In genomic region chr11:35784699-35785098, GRCh38 we compare ENCODE assay signal across 13 cellular contexts.
A peak's percentile ranks its signal among the peaks of the same experiment; 100 is the strongest.
DNase-seq lines count a peak whose midpoint lies in the region; ATAC-seq and FAIRE-seq lines count a peak whose summit lies in the region.
"Had no signal": no experiment of that assay in that cellular context is flagged by ENCODE, and none has a peak within 500 bp of the region (broad histone marks: within the 10 kb centered on the region; RNA-seq: fewer than 3 reads in every experiment).

No MANE protein-coding gene starts in this region.

- no peak overlapping the region for H3K4me3 ChIP-seq in effector memory CD4-positive, alpha-beta T cell (ENCODE audit: insufficient read depth, low read depth, low read length, poor library complexity, severe bottlenecking)
- H3K4me3 ChIP-seq: GM23338 had no signal

- H3K9me3 ChIP-seq in effector memory CD4-positive, alpha-beta T cell (ENCODE audit: control insufficient read depth, low read length), result no peaks in the 10 kb centered on the region

- no peak for FAIRE-seq in RCC 7860 (lab: Jason Lieb, UNC)

- intact Hi-C loops in posterior vena cava (cut with DNase I), result loop anchor here in 1 of 2 donors (5.0 kb wide), 1 partner anchor 63 kb away; no protein-coding TSS in a partner anchor

- no peaks in the 10 kb centered on the region for H3K36me3 ChIP-seq in effector memory CD4-positive, alpha-beta T cell (ENCODE audit: control insufficient read depth, insufficient read depth, low read length)

- no peaks in the 10 kb centered on the region for H3K27me3 ChIP-seq in effector memory CD4-positive, alpha-beta T cell (replicated peaks; ENCODE audit: control insufficient read depth, insufficient read depth, low read length, poor library complexity, severe bottlenecking)

- no peak overlapping the region for H3K27ac ChIP-seq in effector memory CD4-positive, alpha-beta T cell (ENCODE audit: insufficient read depth, low read length, poor library complexity, severe bottlenecking)

- ATAC-seq in GM18498 (IDR thresholded peaks at IDR 0.05; ENCODE audit: unreplicated experiment) (peak; percentile 55), GM18909 (IDR thresholded peaks at IDR 0.05; ENCODE audit: poor library complexity, unreplicated experiment) (peak; percentile 51), HG02678 (IDR thresholded peaks at IDR 0.05; ENCODE audit: unreplicated experiment) (peak; percentile 42), HG03097 (IDR thresholded peaks at IDR 0.05; ENCODE audit: low FRiP score, unreplicated experiment) (no peak)
- ATAC-seq: GM23338, SK-N-SH treated with all-trans-retinoic acid at 6 μM for 48 hours had no signal

- DNase-seq in NCI-H146 (lab: John Stamatoyannopoulos, UW) (peak; percentile 27), posterior vena cava (ENCODE audit: low spot score) (no peak), RCC 7860 (ENCODE audit: low spot score) (no peak)
- DNase-seq in effector memory CD4-positive, alpha-beta T cell, result no peak
- DNase-seq: activated naive CD4-positive, alpha-beta T cell treated with anti-CD3 and anti-CD28 coated beads, Interleukin-2, amount 50 U/mL, for 16 hours; C1 segment of cervical spinal cord; occipital lobe had no signal

- H3K4me1 ChIP-seq in effector memory CD4-positive, alpha-beta T cell (ENCODE audit: control insufficient read depth, insufficient read depth, low read length, poor library complexity, severe bottlenecking), result peaks cover 4% of the 10 kb centered on the region
